ENCODE assay signal across 1 cellular context in genomic region chr6:43729537-43729936, GRCh38.
TF ChIP-seq lines count a peak whose summit lies in the region.

No MANE protein-coding gene starts in this region.

TF ChIP-seq in HepG2, 621 proteins besides CTCF, POLR2A, EP300 and RAD21:
- TF ChIP-seq SMC3 (IDR thresholded peaks at IDR 0.05; ENCODE audit: low read length) (no peak), ZNF577 (CRISPR knock-in tag; IDR thresholded peaks at IDR 0.05; ENCODE audit: borderline replicate concordance, low read depth) (no peak), KAT8 (CRISPR knock-in tag; IDR thresholded peaks at IDR 0.05) (no peak), ZNF646 (CRISPR knock-in tag; IDR thresholded peaks at IDR 0.05) (no peak), MTA1 (CRISPR knock-in tag; IDR thresholded peaks at IDR 0.05; ENCODE audit: borderline replicate concordance) (no peak), SRSF1 (optimal IDR thresholded peaks at IDR 0.05; ENCODE audit: low read depth, low read length) (no peak), ZEB1 (IDR thresholded peaks at IDR 0.05; ENCODE audit: insufficient replicate concordance, low read depth) (no peak), RBFOX2 (IDR thresholded peaks at IDR 0.05; ENCODE audit: low read depth, low read length) (no peak), HDAC6 (IDR thresholded peaks at IDR 0.05; ENCODE audit: low read depth, low read length) (no peak), DZIP1 (CRISPR knock-in tag; IDR thresholded peaks at IDR 0.05) (no peak), ZBTB34 (CRISPR knock-in tag; IDR thresholded peaks at IDR 0.05) (no peak)
TF ChIP-seq in HepG2: peak in this region for 0.
